35 cellular contexts compared by ENCODE assay signal in genomic region chr20:6814945-6815344, GRCh38. TPM values are rescaled to one million over a fixed set of nuclear protein-coding genes. Genes with fewer than 3 reads are reported as not detected.
"Had no signal": no experiment of that assay in that cellular context is flagged by ENCODE, and none has a peak within 500 bp of the region (broad histone marks: within the 10 kb centered on the region; RNA-seq: fewer than 3 reads in every experiment).

No MANE protein-coding gene starts in this region.

- ATAC-seq: activated CD8-positive, alpha-beta memory T cell treated with anti-CD3 and anti-CD28 coated beads, Interleukin-2, amount 10 ng/mL, durations not matched to agents 7 days and 5 days; activated naive CD8-positive, alpha-beta T cell treated with anti-CD3 and anti-CD28 coated beads, Interleukin-2, amount 50 U/mL, for 24 hours had no signal

- H3K4me3 ChIP-seq: PC-9 had no signal

- H3K36me3 ChIP-seq: brain microvascular endothelial cell had no signal

- H3K27me3 ChIP-seq: brain microvascular endothelial cell had no signal

- H3K36me3 Mint-ChIP-seq: activated CD8-positive, alpha-beta memory T cell treated with anti-CD3 and anti-CD28 coated beads, Interleukin-2, amount 10 ng/mL, durations not matched to agents 7 days and 5 days; activated naive CD4-positive, alpha-beta T cell treated with anti-CD3 and anti-CD28 coated beads, Interleukin-2, amount 10 ng/mL, durations not matched to agents 7 days and 5 days; activated naive CD8-positive, alpha-beta T cell had no signal

- H3K4me2 ChIP-seq: PC-9 had no signal

- DNase-seq: activated B cell treated with CpG ODN at 0.5 μM for 24 hours; activated CD4-positive, alpha-beta memory T cell treated with anti-CD3 and anti-CD28 coated beads, Interleukin-2, amount 10 ng/mL, durations not matched to agents 7 days and 5 days; activated CD4-positive, alpha-beta T cell treated with anti-CD3 and anti-CD28 coated beads for 4 hours; activated CD4-positive, alpha-beta T cell treated with anti-CD3 and anti-CD28 coated beads, Interleukin-2, amount 50 U/mL, for 1 hour; activated CD4-positive, CD25-positive, alpha-beta regulatory T cell treated with anti-CD3 and anti-CD28 coated beads, Interleukin-2, amount 50 U/mL, for 72 hours; activated CD8-positive, alpha-beta memory T cell treated with anti-CD3 and anti-CD28 coated beads for 24 hours; activated CD8-positive, alpha-beta memory T cell treated with anti-CD3 and anti-CD28 coated beads, Interleukin-2, amount 10 ng/mL, durations not matched to agents 7 days and 5 days; activated CD8-positive, alpha-beta memory T cell treated with anti-CD3 and anti-CD28 coated beads, Interleukin-2, amount 50 U/mL, for 48 hours; activated effector memory CD4-positive, alpha-beta T cell treated with Interleukin-2 at 50 U/mL for 16 hours; activated naive CD4-positive, alpha-beta T cell treated with anti-CD3 and anti-CD28 coated beads, Interleukin-2, amount 10 ng/mL, durations not matched to agents 7 days and 5 days; activated naive CD8-positive, alpha-beta T cell treated with anti-CD3 and anti-CD28 coated beads, Interleukin-2, amount 50 U/mL, for 24 hours; activated T-cell treated with anti-CD3 and anti-CD28 coated beads, Interleukin-2, amount 50 U/mL, for 48 hours; anterior cingulate cortex; brain microvascular endothelial cell; central memory CD4-positive, alpha-beta T cell; NCI-H1092 treated with DMSO at 0.1 percent for 48 hours; NCI-H1417; NCI-H146; NCI-H187; NCI-H2029 treated with DMSO at 0.1 percent for 48 hours; NCI-H2107; NCI-H2171; NCI-H510A; NCI-H526; NCI-H748 treated with DMSO at 0.1 percent for 48 hours; NK-92 treated with Interleukin-12 subunit alpha and Interleukin-12 subunit beta, amount 100 ng/mL, for 24 hours; PC-9; Right ventricle myocardium superior; SW 1271; T-helper 1 cell; T-helper 2 cell; T-helper 9 cell had no signal

- H3K27me3 Mint-ChIP-seq: activated CD4-positive, alpha-beta memory T cell treated with anti-CD3 and anti-CD28 coated beads, Interleukin-2, amount 10 ng/mL, durations not matched to agents 7 days and 5 days; activated CD8-positive, alpha-beta memory T cell treated with anti-CD3 and anti-CD28 coated beads, Interleukin-2, amount 10 ng/mL, durations not matched to agents 7 days and 5 days; activated naive CD4-positive, alpha-beta T cell treated with anti-CD3 and anti-CD28 coated beads, Interleukin-2, amount 10 ng/mL, durations not matched to agents 7 days and 5 days; activated naive CD8-positive, alpha-beta T cell treated with anti-CD3 and anti-CD28 coated beads, Interleukin-2, amount 50 U/mL, for 24 hours had no signal

- H3K4me3 Mint-ChIP-seq: activated B cell treated with CpG ODN at 0.5 μM for 24 hours; activated CD4-positive, alpha-beta memory T cell treated with anti-CD3 and anti-CD28 coated beads, Interleukin-2, amount 10 ng/mL, durations not matched to agents 7 days and 5 days; activated CD8-positive, alpha-beta memory T cell treated with anti-CD3 and anti-CD28 coated beads, Interleukin-2, amount 10 ng/mL, durations not matched to agents 7 days and 5 days; activated naive CD4-positive, alpha-beta T cell treated with anti-CD3 and anti-CD28 coated beads, Interleukin-2, amount 10 ng/mL, durations not matched to agents 7 days and 5 days; activated naive CD8-positive, alpha-beta T cell; activated naive CD8-positive, alpha-beta T cell treated with anti-CD3 and anti-CD28 coated beads, Interleukin-2, amount 50 U/mL, for 24 hours had no signal

- H3K27ac ChIP-seq: brain microvascular endothelial cell, PC-9, VCaP had no signal

- H3K4me1 Mint-ChIP-seq: activated B cell treated with CpG ODN at 0.5 μM for 24 hours; activated CD4-positive, alpha-beta memory T cell treated with anti-CD3 and anti-CD28 coated beads, Interleukin-2, amount 10 ng/mL, durations not matched to agents 7 days and 5 days; activated CD8-positive, alpha-beta memory T cell treated with anti-CD3 and anti-CD28 coated beads, Interleukin-2, amount 10 ng/mL, durations not matched to agents 7 days and 5 days; activated naive CD4-positive, alpha-beta T cell treated with anti-CD3 and anti-CD28 coated beads, Interleukin-2, amount 10 ng/mL, durations not matched to agents 7 days and 5 days; activated naive CD8-positive, alpha-beta T cell treated with anti-CD3 and anti-CD28 coated beads, Interleukin-2, amount 50 U/mL, for 24 hours had no signal

- H3K27ac Mint-ChIP-seq: activated B cell treated with CpG ODN at 0.5 μM for 24 hours; activated CD4-positive, alpha-beta memory T cell treated with anti-CD3 and anti-CD28 coated beads, Interleukin-2, amount 10 ng/mL, durations not matched to agents 7 days and 5 days; activated CD8-positive, alpha-beta memory T cell treated with anti-CD3 and anti-CD28 coated beads, Interleukin-2, amount 10 ng/mL, durations not matched to agents 7 days and 5 days; activated naive CD4-positive, alpha-beta T cell treated with anti-CD3 and anti-CD28 coated beads, Interleukin-2, amount 10 ng/mL, durations not matched to agents 7 days and 5 days; activated naive CD8-positive, alpha-beta T cell; activated naive CD8-positive, alpha-beta T cell treated with anti-CD3 and anti-CD28 coated beads, Interleukin-2, amount 50 U/mL, for 24 hours had no signal

- H2AFZ ChIP-seq: PC-9 had no signal

- H3K9me3 Mint-ChIP-seq: activated B cell treated with CpG ODN at 0.5 μM for 24 hours; activated naive CD4-positive, alpha-beta T cell treated with anti-CD3 and anti-CD28 coated beads, Interleukin-2, amount 10 ng/mL, durations not matched to agents 7 days and 5 days had no signal

RNA-seq across cellular contexts. Expression of gene BMP2, which starts 47.5 kb away (rescaled TPM):
- total RNA-seq: activated B cell treated with CpG ODN at 0.5 μM for 24 hours; activated CD4-positive, alpha-beta memory T cell treated with anti-CD3 and anti-CD28 coated beads, Interleukin-2, amount 10 ng/mL, durations not matched to agents 7 days and 5 days; activated CD8-positive, alpha-beta memory T cell treated with anti-CD3 and anti-CD28 coated beads, Interleukin-2, amount 10 ng/mL, durations not matched to agents 7 days and 5 days; OCI-LY7; PC-9 had no signal
